In genomic region chr2:9570182-9571060, GRCh38 we compare ENCODE assay signal across 27 cellular contexts. TPM values are rescaled to one million over a fixed set of nuclear protein-coding genes. Genes with fewer than 3 reads are reported as not detected.
A peak's percentile ranks its signal among the peaks of the same experiment; 100 is the strongest.
DNase-seq lines count a peak whose midpoint lies in the region; ATAC-seq, FAIRE-seq and TF ChIP-seq lines count a peak whose summit lies in the region.
"Had no signal": no experiment of that assay in that cellular context is flagged by ENCODE, and none has a peak within 500 bp of the region (broad histone marks: within the 10 kb centered on the region; RNA-seq: fewer than 3 reads in every experiment).

No MANE protein-coding gene starts in this region.

- TF ChIP-seq CTCF in Loucy (conservative IDR thresholded peaks at IDR 0.05; ENCODE audit: low read length): 0 out of 2 replicates have a peak, but pooled peaks have one; percentile 16
- peak; percentile 39 for TF ChIP-seq CTCF in brain microvascular endothelial cell (IDR thresholded peaks at IDR 0.05; ENCODE audit: low read depth, low read length, missing control alignments)
- TF ChIP-seq CTCF in HepG2 (CRISPR knock-in tag; IDR thresholded peaks at IDR 0.05): peak; percentile 39

- H3K27ac ChIP-seq in brain microvascular endothelial cell: no peak overlapping the region
- no peak overlapping the region for H3K27ac ChIP-seq in HepG2 (ENCODE audit: extremely low read length, insufficient read depth, low read length)
- H3K27ac ChIP-seq: neural progenitor cell, stomach had no signal

- 59% methylated on average over 4 of the region's 4 CpGs for whole genome bisulfite sequencing in HepG2 (ENCODE audit: low lambda C conversion rate)

- no peak for TF ChIP-seq POLR2A in HepG2 (IDR thresholded peaks at IDR 0.05; ENCODE audit: insufficient read depth in 1 of 2, low read depth in 2 of 2, low read length in 2 of 2)

- no peaks in the 10 kb centered on the region for H3K4me1 ChIP-seq in Loucy (ENCODE audit: insufficient read depth, low read length, poor library complexity, severe bottlenecking)
- peaks cover 9% of the 10 kb centered on the region; the same call in 1 of the 2 replicates for H3K4me1 ChIP-seq in HepG2 (ENCODE audit: insufficient read depth, low read length)
- H3K4me1 ChIP-seq: HAP-1, neural progenitor cell had no signal

- BruUV-seq in HepG2 (replicated peaks; lab: Mats Ljungman, UMichigan): no TSS peak

- POLR2A ChIA-PET in HepG2 (lab: Yijun Ruan, JAX): interaction anchor here (2.0 kb wide), 1 partner anchor 15 kb away, joined by 11 read pairs; the partner anchor contains the start of gene ADAM17

- H4K20me1 ChIP-seq in Loucy (ENCODE audit: insufficient read depth, low read length, poor library complexity, severe bottlenecking): no peaks in the 10 kb centered on the region
- no peaks in the 10 kb centered on the region for H4K20me1 ChIP-seq in HepG2 (ENCODE audit: insufficient read depth, low read length)

- peak; percentile 36 for DNase-seq in ELR (ENCODE audit: low read depth)
- DNase-seq in brain microvascular endothelial cell: no peak
- DNase-seq in HepG2 (ENCODE audit: low spot score): peak; percentile 25
- no peak for DNase-seq in NCI-H345 (lab: John Stamatoyannopoulos, UW)
- DNase-seq in stimulated activated CD4-positive, alpha-beta T cell treated with anti-CD3 and anti-CD28 coated beads, Interleukin-4, amount 100 ng/mL, for 1 hour: no peak
- DNase-seq in NCI-H2196 treated with DMSO at 0.1 percent for 48 hours (lab: John Stamatoyannopoulos, UW; ENCODE audit: unreplicated experiment): no peak
- DNase-seq: activated CD4-positive, alpha-beta T cell treated with anti-CD3 and anti-CD28 coated beads, Interleukin-2, amount 10 ng/mL, durations not matched to agents 24 days and 14 days; activated CD8-positive, alpha-beta memory T cell treated with anti-CD3 and anti-CD28 coated beads, Interleukin-2, amount 50 U/mL, for 4 hours; activated effector memory CD4-positive, alpha-beta T cell treated with anti-CD3 and anti-CD28 coated beads, Interleukin-2, amount 50 U/mL, for 16 hours; CD8-positive, alpha-beta memory T cell; central memory CD4-positive, alpha-beta T cell; erythroblast; glutamatergic neuron; left cardiac atrium; mucosa of descending colon; NCI-H1436 treated with DMSO at 0.1 percent for 48 hours; NCI-H526; SHP77; small intestine; stimulated activated CD4-positive, alpha-beta T cell treated with anti-CD3 and anti-CD28 coated beads, Interleukin-2, amount 100 ng/mL, for 48 hours; stomach; T-helper 1 cell; trophoblast cell had no signal

- CTCF ChIA-PET in HepG2 (lab: Yijun Ruan, JAX; ENCODE audit: low intra/inter-chr PET ratio, low total read pairs): no interaction called here

- no peak for TF ChIP-seq EP300 in HepG2 (IDR thresholded peaks at IDR 0.05; ENCODE audit: low read depth in 2 of 2, low read length in 2 of 2)
- no peak for TF ChIP-seq EP300 in HepG2 (CRISPR knock-in tag; IDR thresholded peaks at IDR 0.05; ENCODE audit: borderline replicate concordance)

- FAIRE-seq in HepG2 (lab: Jason Lieb, UNC): peak; percentile 81
- FAIRE-seq: small intestine had no signal

- H3K4me3 ChIP-seq in Loucy (ENCODE audit: low read length, poor library complexity, severe bottlenecking): no peak overlapping the region
- no peak overlapping the region for H3K4me3 ChIP-seq in brain microvascular endothelial cell (ENCODE audit: low read depth, low read length)
- H3K4me3 ChIP-seq in HepG2 (replicated peaks in 1 of 3; ENCODE audit: insufficient read depth in 1 of 3, low read depth in 2 of 3, low read length in 3 of 3): no peak overlapping the region
- H3K4me3 ChIP-seq: HAP-1, mucosa of descending colon, neural progenitor cell, stomach had no signal

- intact Hi-C loops in HepG2 (cut with micrococcal nuclease; ENCODE audit: unreplicated experiment): no loop called here

- H3K9me3 ChIP-seq in Loucy (ENCODE audit: insufficient read depth, low read depth, low read length): no peaks in the 10 kb centered on the region
- no peaks in the 10 kb centered on the region for H3K9me3 ChIP-seq in HepG2 (ENCODE audit: low read length)
- H3K9me3 ChIP-seq: HAP-1, mucosa of descending colon, stomach had no signal

- TF ChIP-seq RAD21 in HepG2 (CRISPR knock-in tag; IDR thresholded peaks at IDR 0.05): no peak

- ATAC-seq in HepG2: peak; percentile 79
- no peak for ATAC-seq in HG03025 (IDR thresholded peaks at IDR 0.05; ENCODE audit: low FRiP score, unreplicated experiment)
- ATAC-seq: mucosa of descending colon had no signal

- H3K9ac ChIP-seq in Loucy (ENCODE audit: low read depth, low read length, poor library complexity, severe bottlenecking): no peak overlapping the region
- no peak overlapping the region for H3K9ac ChIP-seq in HepG2 (ENCODE audit: insufficient read depth, low read depth, low read length)
- H3K9ac ChIP-seq: neural progenitor cell had no signal

- H3F3A ChIP-seq in Loucy (ENCODE audit: low read depth): no peaks in the 10 kb centered on the region

- H3K4me2 ChIP-seq in Loucy (ENCODE audit: low read depth, low read length, poor library complexity, severe bottlenecking) (no peak overlapping the region), HepG2 (ENCODE audit: low read depth, low read length) (no peak overlapping the region)
- H3K4me2 ChIP-seq: neural progenitor cell had no signal

- H3K9me2 ChIP-seq in Loucy (replicated peaks; ENCODE audit: low read depth, low read length): no peaks in the 10 kb centered on the region

- H3K27me3 ChIP-seq in Loucy (ENCODE audit: insufficient read depth, low read length, poor library complexity, severe bottlenecking) (no peaks in the 10 kb centered on the region), brain microvascular endothelial cell (replicated peaks) (no peaks in the 10 kb centered on the region), HepG2 (ENCODE audit: control insufficient read depth in 1 of 2, insufficient read depth in 2 of 2, low read length in 2 of 2) (no peaks in the 10 kb centered on the region)
- H3K27me3 ChIP-seq: neural progenitor cell, stomach had no signal

- in situ Hi-C loops in brain microvascular endothelial cell (cut with HindIII; ENCODE audit: low pct_ligation_motif_present, low sequenced_read_pairs): no loop called here
- in situ Hi-C loops in HepG2 (cut with HindIII; ENCODE audit: extremely low pct_ligation_motif_present, low pct_unique_long_range_greater_than_20kb): no loop called here

- H3K36me3 ChIP-seq in Loucy (ENCODE audit: insufficient read depth, low read length): no peaks in the 10 kb centered on the region
- no peaks in the 10 kb centered on the region for H3K36me3 ChIP-seq in brain microvascular endothelial cell (replicated peaks)
- H3K36me3 ChIP-seq in HepG2 (replicated peaks in 1 of 2; ENCODE audit: control insufficient read depth in 1 of 2, insufficient read depth in 2 of 2, low read length in 2 of 2): no peaks in the 10 kb centered on the region
- H3K36me3 ChIP-seq: HAP-1, neural progenitor cell, stomach had no signal

- no peak overlapping the region for H2AFZ ChIP-seq in Loucy (ENCODE audit: low read length)
- H2AFZ ChIP-seq in HepG2 (ENCODE audit: low read length): no peak overlapping the region
- H2AFZ ChIP-seq: neural progenitor cell had no signal

- H3K79me2 ChIP-seq in Loucy (ENCODE audit: insufficient read depth, low read length) (no peaks in the 10 kb centered on the region), HepG2 (ENCODE audit: insufficient read depth, low read length) (no peaks in the 10 kb centered on the region)

TF ChIP-seq in HepG2, 621 proteins besides CTCF, POLR2A, EP300 and RAD21:
- TF ChIP-seq FOXJ3 (CRISPR knock-in tag; IDR thresholded peaks at IDR 0.05; ENCODE audit: borderline replicate concordance): no peak
- TF ChIP-seq ZNF121 (CRISPR knock-in tag; IDR thresholded peaks at IDR 0.05): 0 out of 2 replicates have a peak, but pooled peaks have one; percentile 12
- peak; percentile 30 for TF ChIP-seq STAG1 (CRISPR knock-in tag; IDR thresholded peaks at IDR 0.05)

RNA-seq across cellular contexts. Expression of gene ADAM17, which starts 14.8 kb away (rescaled TPM):
- total RNA-seq in HepG2 (2016; rRNA removed; fragmentation: Illumina TruSeq; extraction: Trizol): 18.5 and 33.4 TPM in 2 replicates
- 10.8 TPM in 2 replicates for total RNA-seq in HepG2 (2016; cell fraction: cytosol; rRNA removed; fragmentation: Illumina TruSeq; extraction: Trizol; ENCODE audit: low read depth)
- total RNA-seq in HepG2 (2016; cell fraction: insoluble cytoplasmic fraction; rRNA removed; fragmentation: Illumina TruSeq; extraction: Trizol): 17.9 and 33.4 TPM in 2 replicates
- 9.7 and 11.1 TPM in 2 replicates for total RNA-seq in HepG2 (2016; cell fraction: membrane; rRNA removed; fragmentation: Illumina TruSeq; extraction: Trizol)
- total RNA-seq in HepG2 (2016; cell fraction: nucleus; rRNA removed; fragmentation: Illumina TruSeq; extraction: Trizol): 38.0 and 48.8 TPM in 2 replicates
- 6.5 and 8.3 TPM in 2 replicates for polyA plus RNA-seq in HepG2 (2011; rRNA removed)
- 5.1 and 5.6 TPM in 2 replicates for polyA plus RNA-seq in HepG2 (2011; cell fraction: cytosol; rRNA removed)
- 8.8 and 9.4 TPM in 2 replicates for polyA plus RNA-seq in HepG2 (2011; cell fraction: nucleus; rRNA removed)
- polyA plus RNA-seq in HepG2 (2012): 17.9 and 24.2 TPM in 2 replicates
- 0.97 and 1.1 TPM in 2 replicates for polyA plus RNA-seq in HepG2 (2016; cell fraction: cytosol; fragmentation: Illumina TruSeq; extraction: Trizol; ENCODE audit: low read depth)
- 9.7 and 10.5 TPM in 2 replicates for polyA plus RNA-seq in HepG2 (2016; cell fraction: insoluble cytoplasmic fraction; fragmentation: Illumina TruSeq; extraction: Trizol; ENCODE audit: low read depth)
- polyA plus RNA-seq in HepG2 (2016; cell fraction: membrane; fragmentation: Illumina TruSeq; extraction: Trizol; ENCODE audit: low read depth): 2.6 and 3.0 TPM in 2 replicates
- polyA plus RNA-seq in HepG2 (2016; cell fraction: nucleus; fragmentation: Illumina TruSeq; extraction: Trizol; ENCODE audit: insufficient read depth, low read depth): 34.9 and 37.9 TPM in 2 replicates
- 12.1 and 17.0 TPM in 2 replicates for polyA minus RNA-seq in HepG2 (2011; rRNA and poly(A)+ RNA removed; ENCODE audit: low replicate concordance)
- 6.2 and 8.7 TPM in 2 replicates for polyA minus RNA-seq in HepG2 (2011; cell fraction: cytosol; rRNA and poly(A)+ RNA removed)
- 31.7 and 39.2 TPM in 2 replicates for polyA minus RNA-seq in HepG2 (2011; cell fraction: nucleus; rRNA and poly(A)+ RNA removed)

Comparison
In these comparisons a context has a peak if more than half of its experiments do, and no peak if none do; other contexts are left out.
1. DNase-seq: peak in ELR (single experiment) and HepG2 (single experiment); none in brain microvascular endothelial cell (single experiment), NCI-H345 (single experiment), stimulated activated CD4-positive, alpha-beta T cell treated with anti-CD3 and anti-CD28 coated beads, Interleukin-4, amount 100 ng/mL, for 1 hour (single experiment) and NCI-H2196 treated with DMSO at 0.1 percent for 48 hours (single experiment).
2. Peak in every context shown above with its lines, with median percentiles within 50 percentile points of each other: CTCF ChIP-seq.